Comparison of ENCODE assay signal across 17 cellular contexts in genomic region chr5:68418230-68418629, GRCh38.
DNase-seq lines count a peak whose midpoint lies in the region; ATAC-seq and TF ChIP-seq lines count a peak whose summit lies in the region.
"Had no signal": no experiment of that assay in that cellular context is flagged by ENCODE, and none has a peak within 500 bp of the region (broad histone marks: within the 10 kb centered on the region; RNA-seq: fewer than 3 reads in every experiment).

No MANE protein-coding gene starts in this region.

- peak overlapping the region; percentile 60 for H3K4me2 ChIP-seq in smooth muscle cell

- no peak overlapping the region for H2AFZ ChIP-seq in smooth muscle cell (ENCODE audit: low read depth)

- H3K27ac ChIP-seq in gastroesophageal sphincter (peak overlapping the region in 3 of 4 donors; percentile 29 to 38 (median 35)), smooth muscle cell (ENCODE audit: low read depth) (peak overlapping the region; percentile 76)
- H3K27ac ChIP-seq: foreskin keratinocyte, SJCRH30 had no signal

- H3K79me2 ChIP-seq in smooth muscle cell (ENCODE audit: low read depth): no peaks in the 10 kb centered on the region

- peaks cover 13% of the 10 kb centered on the region for H3F3A ChIP-seq in smooth muscle cell (ENCODE audit: low read depth)

- H3K4me3 ChIP-seq in gastroesophageal sphincter (no peak overlapping the region), smooth muscle cell (no peak overlapping the region)
- H3K4me3 ChIP-seq: lung, SJCRH30 had no signal

- H3K9ac ChIP-seq in smooth muscle cell (ENCODE audit: low read depth): no peak overlapping the region

- H3K9me3 ChIP-seq in gastroesophageal sphincter (no peaks in the 10 kb centered on the region), smooth muscle cell (replicated peaks; ENCODE audit: low read depth) (no peaks in the 10 kb centered on the region)

- WGBS in gastroesophageal sphincter (ENCODE audit: low coverage in 1 of 2), 2 donors: 57 to 65% methylated on average over 3 to 4 of the region's 4 CpGs
- 68% methylated on average over 4 of the region's 4 CpGs for WGBS in smooth muscle cell (ENCODE audit: low lambda C conversion rate)

- ATAC-seq in gastroesophageal sphincter (peak; percentile 68), GM18873 (IDR thresholded peaks at IDR 0.05; ENCODE audit: low FRiP score, unreplicated experiment) (no peak), HG03378 (IDR thresholded peaks at IDR 0.05; ENCODE audit: unreplicated experiment) (no peak)
- ATAC-seq: foreskin keratinocyte; HepG2; naive thymus-derived CD8-positive, alpha-beta T cell had no signal

- DNase-seq in EL: peak; percentile 40
- DNase-seq in amniotic epithelial cell (ENCODE audit: low read depth): peak; percentile 65
- DNase-seq in smooth muscle cell (lab: John Stamatoyannopoulos, UW; ENCODE audit: unreplicated experiment): no peak
- no peak for DNase-seq in activated CD4-positive, alpha-beta T cell treated with anti-CD3 and anti-CD28 coated beads for 48 hours
- DNase-seq in iPS-NIHi11 (ENCODE audit: low spot score): no peak
- DNase-seq: activated CD4-positive, alpha-beta T cell treated with anti-CD3 and anti-CD28 coated beads for 1 hour; activated naive CD4-positive, alpha-beta T cell; foreskin keratinocyte; naive thymus-derived CD8-positive, alpha-beta T cell; NCI-H2029; NCI-H510A; SJCRH30 had no signal

- H3K4me1 ChIP-seq in gastroesophageal sphincter (peaks cover 0 to 27% (median 4%) of the 10 kb centered on the region in 3 donors), smooth muscle cell (ENCODE audit: low read depth) (peaks cover 10% of the 10 kb centered on the region)
- H3K4me1 ChIP-seq: foreskin keratinocyte had no signal

- TF ChIP-seq CTCF in gastroesophageal sphincter (IDR thresholded peaks at IDR 0.05) (no peak), smooth muscle cell (IDR thresholded peaks at IDR 0.05; ENCODE audit: borderline replicate concordance, insufficient read depth, poor library complexity, severe bottlenecking) (no peak)

- TF ChIP-seq EP300 in gastroesophageal sphincter (IDR thresholded peaks at IDR 0.05): no peak

- H3K27me3 ChIP-seq in gastroesophageal sphincter (no peaks in the 10 kb centered on the region), smooth muscle cell (ENCODE audit: low read depth) (no peaks in the 10 kb centered on the region)
- H3K27me3 ChIP-seq: foreskin keratinocyte, SJCRH30 had no signal

- H3K36me3 ChIP-seq in gastroesophageal sphincter: no peaks in the 10 kb centered on the region
- no peaks in the 10 kb centered on the region for H3K36me3 ChIP-seq in smooth muscle cell (ENCODE audit: low read depth)
- H3K36me3 ChIP-seq: SJCRH30 had no signal

- no peaks in the 10 kb centered on the region for H4K20me1 ChIP-seq in smooth muscle cell (ENCODE audit: low read depth)

- TF ChIP-seq POLR2A in gastroesophageal sphincter (IDR thresholded peaks at IDR 0.05): no peak

Comparison
In these comparisons a context has a peak if more than half of its experiments do, and no peak if none do; other contexts are left out.
1. DNase-seq: peak in EL (single experiment) and amniotic epithelial cell (single experiment); none in smooth muscle cell (single experiment), activated CD4-positive, alpha-beta T cell treated with anti-CD3 and anti-CD28 coated beads for 48 hours (single experiment) and iPS-NIHi11 (single experiment).